In the genomic region with DNA sequence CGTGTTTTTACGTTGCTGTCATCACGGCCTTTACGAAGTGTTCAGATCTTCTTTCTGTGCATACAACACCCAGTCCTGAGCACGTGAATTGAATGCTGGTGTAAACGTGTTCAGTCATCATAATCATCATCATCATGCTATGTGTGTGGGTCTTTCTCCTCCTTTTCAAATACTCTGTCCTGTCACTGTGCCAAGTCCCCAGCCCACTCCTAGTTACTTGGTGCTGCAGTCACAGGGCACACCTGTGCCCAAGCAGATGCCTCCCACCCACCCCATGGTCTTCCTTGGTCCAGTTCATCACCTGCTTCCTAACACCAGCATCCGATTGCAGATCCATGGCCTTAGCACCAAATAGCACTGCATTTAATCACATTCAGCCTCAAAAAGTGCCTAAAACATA, we compare ENCODE assay signal across 9 cellular contexts.
"Had no signal": no experiment of that assay in that cellular context is flagged by ENCODE, and none has a peak within 500 bp of the region (broad histone marks: within the 10 kb centered on the region; RNA-seq: fewer than 3 reads in every experiment).

No MANE protein-coding gene starts in this region.

- H3K9me3 Mint-ChIP-seq: GM23338 had no signal

- H3K36me3 ChIP-seq: HAP-1 had no signal

- FAIRE-seq: H1, HepG2 had no signal

- H3K36me3 Mint-ChIP-seq: IgD-negative memory B cell had no signal

- H3K4me1 Mint-ChIP-seq: IgD-negative memory B cell had no signal

- H3K27ac ChIP-seq: HL-60 had no signal

- DNase-seq: H7, HFFc6 had no signal

- ATAC-seq: GM23338, HCT116, HepG2 had no signal

- H3K4me3 Mint-ChIP-seq: GM23338, HFFc6 had no signal

- H3K27ac Mint-ChIP-seq: GM23338, HFFc6, IgD-negative memory B cell had no signal

- H3K4me1 ChIP-seq: HAP-1 had no signal

- H3K4me3 ChIP-seq: GM23338, HAP-1 had no signal

- H3K9me3 ChIP-seq: HAP-1 had no signal
